ENCODE assay signal across 26 cellular contexts in genomic region chr20:61601361-61601760, GRCh38.
DNase-seq lines count a peak whose midpoint lies in the region; ATAC-seq, FAIRE-seq and TF ChIP-seq lines count a peak whose summit lies in the region.
"Had no signal": no experiment of that assay in that cellular context is flagged by ENCODE, and none has a peak within 500 bp of the region (broad histone marks: within the 10 kb centered on the region; RNA-seq: fewer than 3 reads in every experiment).

No MANE protein-coding gene starts in this region.

- H3K9me3 ChIP-seq in kidney (ENCODE audit: control insufficient read depth in 1 of 2, low read length in 2 of 2) (peaks cover 0 to 13% of the 10 kb centered on the region in 2 donors), upper lobe of right lung (no peaks in the 10 kb centered on the region)
- H3K9me3 ChIP-seq: BE2C had no signal

- DNase-seq in chondrocyte (ENCODE audit: low spot score) = peak; percentile 70
- DNase-seq in kidney = peak; percentile 61
- no peak for DNase-seq in upper lobe of right lung
- no peak for DNase-seq in superior temporal gyrus (ENCODE audit: extremely low spot score)
- DNase-seq in activated naive CD8-positive, alpha-beta T cell treated with anti-CD3 and anti-CD28 coated beads for 36 hours = no peak
- DNase-seq: 8988T; ACHN; BE2C; C1 segment of cervical spinal cord; CD4-positive, alpha-beta memory T cell; CD4-positive, CD25-positive, alpha-beta regulatory T cell; COR-L47; DMS 273 treated with DMSO at 0.1 percent for 48 hours; DMS153; DMS53; DMS79; DND-41; EL; GDM1 had no signal

- peaks cover 9% of the 10 kb centered on the region for H3K9me3 Mint-ChIP-seq in chondrocyte (ENCODE audit: low read depth)
- peaks cover 5% of the 10 kb centered on the region for H3K9me3 Mint-ChIP-seq in activated naive CD8-positive, alpha-beta T cell treated with anti-CD3 and anti-CD28 coated beads for 36 hours

- H3K4me3 ChIP-seq in kidney (ENCODE audit: low read length in 2 of 2) = no peak overlapping the region
- H3K4me3 ChIP-seq in upper lobe of right lung = no peak overlapping the region
- H3K4me3 ChIP-seq: BLaER1, GM12878 had no signal

- no peaks in the 10 kb centered on the region for H3K4me1 Mint-ChIP-seq in chondrocyte (ENCODE audit: low read depth)
- no peaks in the 10 kb centered on the region for H3K4me1 Mint-ChIP-seq in activated naive CD8-positive, alpha-beta T cell treated with anti-CD3 and anti-CD28 coated beads for 36 hours
- H3K4me1 Mint-ChIP-seq: CD14-positive monocyte; CD4-positive, alpha-beta memory T cell; CD4-positive, CD25-positive, alpha-beta regulatory T cell; CD8-positive, alpha-beta memory T cell had no signal

- no peak overlapping the region for H3K9ac ChIP-seq in kidney (ENCODE audit: low read length in 2 of 2)
- H3K9ac ChIP-seq: BLaER1 had no signal

- H3K27me3 Mint-ChIP-seq in chondrocyte (ENCODE audit: low read depth) = peaks cover 5% of the 10 kb centered on the region
- no peaks in the 10 kb centered on the region for H3K27me3 Mint-ChIP-seq in activated naive CD8-positive, alpha-beta T cell treated with anti-CD3 and anti-CD28 coated beads for 36 hours
- H3K27me3 Mint-ChIP-seq: CD4-positive, alpha-beta memory T cell; CD4-positive, CD25-positive, alpha-beta regulatory T cell had no signal

- H3K27ac Mint-ChIP-seq in chondrocyte (ENCODE audit: unreplicated experiment) = no peak overlapping the region
- H3K27ac Mint-ChIP-seq in activated naive CD8-positive, alpha-beta T cell treated with anti-CD3 and anti-CD28 coated beads for 36 hours = no peak overlapping the region
- H3K27ac Mint-ChIP-seq: CD14-positive monocyte; CD4-positive, alpha-beta memory T cell; CD4-positive, CD25-positive, alpha-beta regulatory T cell; CD8-positive, alpha-beta memory T cell had no signal

- H3K4me3 Mint-ChIP-seq in chondrocyte (ENCODE audit: unreplicated experiment) = no peak overlapping the region
- no peak overlapping the region for H3K4me3 Mint-ChIP-seq in activated naive CD8-positive, alpha-beta T cell treated with anti-CD3 and anti-CD28 coated beads for 36 hours
- H3K4me3 Mint-ChIP-seq: CD14-positive monocyte; CD4-positive, alpha-beta memory T cell; CD4-positive, CD25-positive, alpha-beta regulatory T cell; CD8-positive, alpha-beta memory T cell had no signal

- no peaks in the 10 kb centered on the region for H3K36me3 Mint-ChIP-seq in chondrocyte (ENCODE audit: low read depth)
- no peaks in the 10 kb centered on the region for H3K36me3 Mint-ChIP-seq in activated naive CD8-positive, alpha-beta T cell treated with anti-CD3 and anti-CD28 coated beads for 36 hours
- H3K36me3 Mint-ChIP-seq: CD14-positive monocyte; CD4-positive, alpha-beta memory T cell; CD4-positive, CD25-positive, alpha-beta regulatory T cell; CD8-positive, alpha-beta memory T cell had no signal

- peaks cover 4% of the 10 kb centered on the region for H3K27me3 ChIP-seq in upper lobe of right lung
- H3K27me3 ChIP-seq: BE2C, BLaER1 had no signal

- intact Hi-C loops in kidney (cut with DNase I) = no loop called here
- intact Hi-C loops in upper lobe of right lung (cut with DNase I) = no loop called here

- H3K27ac ChIP-seq in kidney (ENCODE audit: low read depth in 2 of 2, low read length in 2 of 2) (no peak overlapping the region), upper lobe of right lung (no peak overlapping the region)
- H3K27ac ChIP-seq: BLaER1 had no signal

- no peaks in the 10 kb centered on the region for H3K36me3 ChIP-seq in kidney (ENCODE audit: control insufficient read depth in 1 of 2, insufficient read depth in 2 of 2, low read length in 2 of 2)
- H3K36me3 ChIP-seq in upper lobe of right lung = no peaks in the 10 kb centered on the region
- H3K36me3 ChIP-seq: BE2C had no signal

- peak; percentile 6 for ATAC-seq in upper lobe of right lung
- ATAC-seq: GM12878 had no signal

- FAIRE-seq in kidney (lab: Jason Lieb, UNC) = no peak
- FAIRE-seq: A204.1, GM12878, GM12892, GM19239 had no signal

- H3K4me1 ChIP-seq in kidney (ENCODE audit: control insufficient read depth in 1 of 2, insufficient read depth in 1 of 2, low read depth in 1 of 2, low read length in 2 of 2) = no peaks in the 10 kb centered on the region
- H3K4me1 ChIP-seq in upper lobe of right lung = no peaks in the 10 kb centered on the region
- H3K4me1 ChIP-seq: BE2C had no signal

- TF ChIP-seq CTCF in chondrocyte (IDR thresholded peaks at IDR 0.05) (no peak), kidney (IDR thresholded peaks at IDR 0.05; ENCODE audit: borderline replicate concordance, extremely low read depth, insufficient read depth) (no peak), upper lobe of right lung (IDR thresholded peaks at IDR 0.05) (no peak)

Comparison
In these comparisons a context has a peak if more than half of its experiments do, and no peak if none do; other contexts are left out.
1. DNase-seq: peak in chondrocyte (single experiment) and kidney (single experiment); none in upper lobe of right lung (single experiment), superior temporal gyrus (single experiment) and activated naive CD8-positive, alpha-beta T cell treated with anti-CD3 and anti-CD28 coated beads for 36 hours (single experiment).